8 cellular contexts compared by ENCODE assay signal in the genomic region with DNA sequence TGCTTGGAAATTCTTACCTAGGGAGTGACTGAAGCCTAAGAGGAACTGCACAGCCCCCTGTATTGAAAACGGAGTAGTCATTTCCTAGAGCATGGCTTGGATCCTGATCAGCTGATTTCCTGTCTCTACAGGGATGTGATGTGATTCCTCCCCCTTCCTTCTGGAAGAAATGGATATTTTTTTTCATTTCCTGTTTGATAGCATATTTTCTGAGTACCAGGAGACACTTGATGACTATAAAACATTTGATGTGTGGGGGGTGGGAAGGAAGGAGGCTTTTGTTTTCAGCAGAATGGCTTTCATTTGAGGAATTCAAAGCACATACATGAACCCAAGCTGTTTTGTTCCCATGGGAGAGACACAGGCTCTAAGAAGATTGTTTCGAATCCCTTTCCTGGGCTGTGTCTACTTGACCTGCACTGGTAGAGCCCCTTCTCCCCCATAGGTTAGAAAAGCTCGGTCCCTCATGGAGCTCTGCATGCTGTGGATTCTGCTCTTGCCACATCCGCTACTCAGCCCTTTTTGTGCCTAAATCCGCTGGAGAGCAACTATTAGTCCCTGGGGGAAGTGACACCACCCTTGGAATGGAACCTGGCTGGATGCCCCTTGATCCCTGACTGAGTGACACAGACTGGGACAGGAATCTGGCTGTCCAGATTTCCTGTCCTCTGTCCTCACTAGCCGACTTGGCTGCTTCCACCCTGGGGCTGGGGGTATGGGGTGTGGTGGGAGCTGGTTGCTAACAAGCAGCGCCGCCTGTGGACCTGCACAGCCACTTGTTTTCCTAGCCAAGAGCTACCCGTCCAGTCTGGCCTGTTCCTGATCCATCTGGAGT.
DNase-seq lines count a peak whose midpoint lies in the region; TF ChIP-seq lines count a peak whose summit lies in the region.

No MANE protein-coding gene starts in this region.

- no peaks in the 10 kb centered on the region for H3K9me3 ChIP-seq in muscle layer of duodenum (ENCODE audit: control insufficient read depth in 1 of 2, low read length in 2 of 2)

- in situ Hi-C loops in GM13977 (cut with MboI; ENCODE audit: low pct_unique_long_range_greater_than_20kb, low sequenced_read_pairs, unreplicated experiment), result no loop called here
- in situ Hi-C loops in ACHN (cut with HindIII; ENCODE audit: low pct_ligation_motif_present, low pct_unique_long_range_greater_than_20kb, low sequenced_read_pairs), result no loop called here

- no peaks in the 10 kb centered on the region for H3K36me3 ChIP-seq in muscle layer of duodenum (ENCODE audit: control insufficient read depth in 1 of 2, insufficient read depth in 2 of 2, low read length in 2 of 2)

- H3K4me3 ChIP-seq in epithelial cell of proximal tubule (ENCODE audit: low read depth, low read length), result no peak overlapping the region
- no peak overlapping the region for H3K4me3 ChIP-seq in muscle layer of duodenum (ENCODE audit: low read depth in 1 of 2, low read length in 2 of 2)

- TF ChIP-seq CTCF in C4-2B (conservative IDR thresholded peaks at IDR 0.05), result peak; percentile 85
- peak; percentile 39 for TF ChIP-seq CTCF in epithelial cell of proximal tubule (conservative IDR thresholded peaks at IDR 0.05; ENCODE audit: low read depth, low read length)
- no peak for TF ChIP-seq CTCF in GM13977 (IDR thresholded peaks at IDR 0.05; ENCODE audit: extremely low read depth, insufficient read depth, missing control alignments)

- no peaks in the 10 kb centered on the region for H3K27me3 ChIP-seq in muscle layer of duodenum (ENCODE audit: low read depth, low read length)

- DNase-seq in NCI-H510A treated with DMSO at 0.1 percent for 48 hours (lab: John Stamatoyannopoulos, UW) (peak; percentile 100), epithelial cell of proximal tubule (ENCODE audit: low read depth) (no peak), NK-92 (lab: John Stamatoyannopoulos, UW; ENCODE audit: unreplicated experiment) (no peak), GM13977 (ENCODE audit: low spot score) (no peak), ACHN (no peak)
- DNase-seq in activated CD8-positive, alpha-beta memory T cell treated with anti-CD3 and anti-CD28 coated beads for 24 hours, result no peak

- peaks cover 17 to 24% of the 10 kb centered on the region in 2 donors for H3K4me1 ChIP-seq in muscle layer of duodenum (ENCODE audit: control insufficient read depth in 1 of 2, insufficient read depth in 2 of 2, low read length in 2 of 2)

- peak overlapping the region; percentile 81 for H3K27ac ChIP-seq in C4-2B
- H3K27ac ChIP-seq in muscle layer of duodenum (ENCODE audit: low read length), result peak overlapping the region; percentile 70
